1 cellular context compared by ENCODE assay signal in genomic region chrX:17500145-17500579, GRCh38.
TF ChIP-seq lines count a peak whose summit lies in the region.

No MANE protein-coding gene starts in this region.

TF ChIP-seq in HepG2, 621 proteins besides CTCF, POLR2A, EP300 and RAD21 (continued from another document):
- TF ChIP-seq ZNF746 (CRISPR knock-in tag; IDR thresholded peaks at IDR 0.05): no peak
- no peak for TF ChIP-seq NFAT5 (CRISPR knock-in tag; IDR thresholded peaks at IDR 0.05)
- no peak for TF ChIP-seq ZBTB26 (CRISPR knock-in tag; IDR thresholded peaks at IDR 0.05; ENCODE audit: borderline replicate concordance)
- no peak for TF ChIP-seq FUBP1 (CRISPR knock-in tag; IDR thresholded peaks at IDR 0.05; ENCODE audit: borderline replicate concordance)
